Comparison of ENCODE assay signal across 7 cellular contexts in the genomic region with DNA sequence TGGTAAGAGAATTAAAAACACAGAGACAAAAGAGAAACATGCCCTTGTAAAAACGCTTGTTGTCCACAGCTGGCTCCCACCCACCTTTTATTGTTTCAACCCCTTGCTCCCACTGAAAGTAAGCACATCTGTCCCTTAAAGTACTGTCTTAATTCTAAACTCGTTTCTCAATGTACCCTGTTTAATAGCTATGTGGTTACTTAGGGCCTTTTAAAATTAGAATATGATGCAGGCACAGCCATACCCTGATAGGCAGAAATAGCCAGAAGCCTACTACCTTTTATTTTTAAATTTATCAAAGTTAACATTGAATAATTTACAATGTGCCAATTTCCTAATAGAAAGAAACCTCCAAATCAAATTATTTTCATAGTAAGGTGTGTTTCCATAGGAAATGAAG. TPM values are rescaled to one million over a fixed set of nuclear protein-coding genes. Genes with fewer than 3 reads are reported as not detected.
"Had no signal": no experiment of that assay in that cellular context is flagged by ENCODE, and none has a peak within 500 bp of the region (broad histone marks: within the 10 kb centered on the region; RNA-seq: fewer than 3 reads in every experiment).

No MANE protein-coding gene starts in this region.

- H3K4me3 ChIP-seq: K562 had no signal

- ATAC-seq: HepG2, K562 had no signal

- H3K27ac ChIP-seq: HL-60 had no signal

- DNase-seq: IMR-90, KBM-7 had no signal

RNA-seq across cellular contexts. Expression of gene MGAT4C, which starts 4.0 kb away (rescaled TPM):
- total RNA-seq: HepG2, HT-29, HT1080, IMR-90, K562 had no signal
